In genomic region chr4:81130569-81130968, GRCh38 we compare ENCODE assay signal across 19 cellular contexts.
"Had no signal": no experiment of that assay in that cellular context is flagged by ENCODE, and none has a peak within 500 bp of the region (broad histone marks: within the 10 kb centered on the region; RNA-seq: fewer than 3 reads in every experiment).

No MANE protein-coding gene starts in this region.

- H3K27me3 Mint-ChIP-seq: activated naive CD8-positive, alpha-beta T cell treated with anti-CD3 and anti-CD28 coated beads for 36 hours; natural killer cell treated with Interleukin-12 subunit alpha and Interleukin-12 subunit beta and Interleukin-15 and Interleukin-18, amount 100 ng/mL, for 72 hours had no signal

- H2AFZ ChIP-seq: hepatocyte had no signal

- H3K9me3 Mint-ChIP-seq: activated B cell treated with CpG ODN at 0.5 μM for 24 hours; activated CD4-positive, alpha-beta T cell treated with anti-CD3 and anti-CD28 coated beads, Interleukin-2, amount 10 ng/mL, durations not matched to agents 7 days and 5 days had no signal

- H3K27me3 ChIP-seq: body of pancreas, hepatocyte, right atrium auricular region had no signal

- H3K27ac ChIP-seq: body of pancreas, hepatocyte, right atrium auricular region, transverse colon had no signal

- H3K4me3 Mint-ChIP-seq: activated B cell treated with CpG ODN at 0.5 μM for 24 hours; activated CD4-positive, alpha-beta T cell treated with anti-CD3 and anti-CD28 coated beads, Interleukin-2, amount 10 ng/mL, durations not matched to agents 7 days and 5 days; activated naive CD8-positive, alpha-beta T cell treated with anti-CD3 and anti-CD28 coated beads for 36 hours; natural killer cell treated with Interleukin-12 subunit alpha and Interleukin-12 subunit beta and Interleukin-15 and Interleukin-18, amount 100 ng/mL, for 72 hours had no signal

- H3K9me3 ChIP-seq: body of pancreas, right atrium auricular region, transverse colon had no signal

- H3K4me1 Mint-ChIP-seq: activated B cell treated with CpG ODN at 0.5 μM for 24 hours; activated CD4-positive, alpha-beta T cell treated with anti-CD3 and anti-CD28 coated beads, Interleukin-2, amount 10 ng/mL, durations not matched to agents 7 days and 5 days; activated naive CD8-positive, alpha-beta T cell treated with anti-CD3 and anti-CD28 coated beads for 36 hours had no signal

- H3K27ac Mint-ChIP-seq: activated B cell treated with CpG ODN at 0.5 μM for 24 hours; activated CD4-positive, alpha-beta T cell treated with anti-CD3 and anti-CD28 coated beads, Interleukin-2, amount 10 ng/mL, durations not matched to agents 7 days and 5 days; activated naive CD8-positive, alpha-beta T cell treated with anti-CD3 and anti-CD28 coated beads for 36 hours; natural killer cell treated with Interleukin-12 subunit alpha and Interleukin-12 subunit beta and Interleukin-15 and Interleukin-18, amount 100 ng/mL, for 72 hours had no signal

- H3K36me3 Mint-ChIP-seq: natural killer cell treated with Interleukin-12 subunit alpha and Interleukin-12 subunit beta and Interleukin-15 and Interleukin-18, amount 100 ng/mL, for 72 hours had no signal

- H3K4me1 ChIP-seq: body of pancreas, right atrium auricular region had no signal

- H3K4me3 ChIP-seq: body of pancreas, hepatocyte, right atrium auricular region, transverse colon had no signal

- ATAC-seq: body of pancreas; esophagus mucosa; natural killer cell treated with Interleukin-12 subunit alpha and Interleukin-12 subunit beta and Interleukin-15 and Interleukin-18, amount 100 ng/mL, for 72 hours had no signal

- DNase-seq: activated B cell treated with CpG ODN at 0.5 μM for 24 hours; activated CD4-positive, alpha-beta T cell treated with anti-CD3 and anti-CD28 coated beads, Interleukin-2, amount 10 ng/mL, durations not matched to agents 7 days and 5 days; activated gamma-delta T cell treated with Interleukin-2 at 50 U/mL for 16 hours; activated naive CD8-positive, alpha-beta T cell treated with anti-CD3 and anti-CD28 coated beads for 36 hours; amygdala; body of pancreas; caudate nucleus; kidney glomerular epithelial cell; nucleus accumbens; small intestine; stimulated activated CD4-positive, alpha-beta T cell treated with anti-CD3 and anti-CD28 coated beads, Interleukin-4, amount 100 ng/mL, for 4 hours; stimulated activated CD8-positive, alpha-beta memory T cell treated with anti-CD3 and anti-CD28 coated beads, Interleukin-4, amount 100 ng/mL, for 48 hours; stimulated activated naive CD4-positive, alpha-beta T cell treated with Interleukin-2 at 50 U/mL for 16 hours; substantia nigra; transverse colon had no signal

- H3K4me2 ChIP-seq: hepatocyte had no signal

- H3K36me3 ChIP-seq: right atrium auricular region, transverse colon had no signal
